ENCODE assay signal across 1 cellular context in the genomic region with DNA sequence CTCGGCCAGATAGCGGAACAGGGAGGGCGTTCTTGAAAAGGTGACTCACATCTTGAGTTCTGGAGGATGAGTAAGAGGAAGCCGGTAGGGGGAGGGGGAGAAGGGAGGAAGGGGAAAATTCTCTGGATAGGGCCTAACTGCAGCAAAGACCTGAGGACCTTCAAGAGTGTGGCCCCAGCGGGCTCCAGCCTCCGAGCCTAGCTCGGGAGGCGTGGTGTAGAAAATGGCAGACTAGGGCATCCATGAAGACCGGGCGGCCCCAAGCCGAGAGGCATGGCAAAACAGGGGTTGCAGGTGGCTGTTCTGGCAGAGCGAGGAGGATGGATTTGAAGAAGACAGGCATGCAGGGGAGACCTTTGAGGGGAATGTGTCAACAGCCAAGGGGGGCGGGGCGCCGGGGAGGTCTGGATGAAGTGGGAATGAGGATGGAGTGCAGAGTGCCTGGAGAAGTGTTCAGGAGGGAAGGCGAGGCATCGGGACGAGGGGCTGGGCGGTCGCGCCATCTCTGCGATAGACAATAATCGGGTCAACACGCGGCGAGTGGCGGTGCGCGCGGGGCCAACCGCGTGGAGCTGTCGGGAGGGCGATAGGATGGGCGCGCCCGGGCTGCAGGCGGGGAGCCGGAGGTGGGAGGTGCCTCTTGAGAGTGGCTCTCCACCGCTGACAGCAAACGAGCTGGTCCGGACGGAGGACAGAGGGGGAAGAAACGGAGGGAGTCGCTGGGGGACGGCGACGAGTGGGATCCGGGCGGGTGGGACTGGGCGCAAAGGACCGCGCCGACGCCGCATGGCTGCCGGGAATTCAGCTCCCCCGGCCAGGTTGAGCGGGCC.
TF ChIP-seq lines count a peak whose summit lies in the region.

No MANE protein-coding gene starts in this region.

TF ChIP-seq in GM23338, 12 proteins besides CTCF, POLR2A, EP300 and RAD21 (continued from another document):
- TF ChIP-seq ZNF462 (CRISPR knock-in tag; IDR thresholded peaks at IDR 0.05) (no peak), EZH2phosphoT487 (IDR thresholded peaks at IDR 0.05; ENCODE audit: unreplicated experiment) (no peak), NANOG (IDR thresholded peaks at IDR 0.05; ENCODE audit: borderline replicate concordance) (no peak), ZNF331 (CRISPR knock-in tag; IDR thresholded peaks at IDR 0.05; ENCODE audit: low read depth) (no peak), ZNF114 (CRISPR knock-in tag; IDR thresholded peaks at IDR 0.05) (no peak), EZH2 (IDR thresholded peaks at IDR 0.05; ENCODE audit: low read depth, unreplicated experiment) (no peak), CREB1 (CRISPR knock-in tag; IDR thresholded peaks at IDR 0.05; ENCODE audit: low read depth) (no peak), JUNB (IDR thresholded peaks at IDR 0.05; ENCODE audit: unreplicated experiment) (no peak)
- TF ChIP-seq, protein P1, sequence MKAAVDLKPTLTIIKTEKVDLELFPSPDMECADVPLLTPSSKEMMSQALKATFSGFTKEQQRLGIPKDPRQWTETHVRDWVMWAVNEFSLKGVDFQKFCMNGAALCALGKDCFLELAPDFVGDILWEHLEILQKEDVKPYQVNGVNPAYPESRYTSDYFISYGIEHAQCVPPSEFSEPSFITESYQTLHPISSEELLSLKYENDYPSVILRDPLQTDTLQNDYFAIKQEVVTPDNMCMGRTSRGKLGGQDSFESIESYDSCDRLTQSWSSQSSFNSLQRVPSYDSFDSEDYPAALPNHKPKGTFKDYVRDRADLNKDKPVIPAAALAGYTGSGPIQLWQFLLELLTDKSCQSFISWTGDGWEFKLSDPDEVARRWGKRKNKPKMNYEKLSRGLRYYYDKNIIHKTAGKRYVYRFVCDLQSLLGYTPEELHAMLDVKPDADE (IDR thresholded peaks at IDR 0.05), result no peak
TF ChIP-seq in GM23338: peak in this region for 0.
